1 cellular context compared by ENCODE assay signal in genomic region chr17:42387221-42387657, GRCh38.
TF ChIP-seq lines count a peak whose summit lies in the region.

No MANE protein-coding gene starts in this region.

TF ChIP-seq in HepG2, 621 proteins besides CTCF, POLR2A, EP300 and RAD21 (continued from another document and continues in another):
- TF ChIP-seq, protein P1, sequence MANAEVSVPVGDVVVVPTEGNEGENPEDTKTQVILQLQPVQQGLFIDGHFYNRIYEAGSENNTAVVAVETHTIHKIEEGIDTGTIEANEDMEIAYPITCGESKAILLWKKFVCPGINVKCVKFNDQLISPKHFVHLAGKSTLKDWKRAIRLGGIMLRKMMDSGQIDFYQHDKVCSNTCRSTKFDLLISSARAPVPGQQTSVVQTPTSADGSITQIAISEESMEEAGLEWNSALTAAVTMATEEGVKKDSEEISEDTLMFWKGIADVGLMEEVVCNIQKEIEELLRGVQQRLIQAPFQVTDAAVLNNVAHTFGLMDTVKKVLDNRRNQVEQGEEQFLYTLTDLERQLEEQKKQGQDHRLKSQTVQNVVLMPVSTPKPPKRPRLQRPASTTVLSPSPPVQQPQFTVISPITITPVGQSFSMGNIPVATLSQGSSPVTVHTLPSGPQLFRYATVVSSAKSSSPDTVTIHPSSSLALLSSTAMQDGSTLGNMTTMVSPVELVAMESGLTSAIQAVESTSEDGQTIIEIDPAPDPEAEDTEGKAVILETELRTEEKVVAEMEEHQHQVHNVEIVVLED (CRISPR knock-in tag; IDR thresholded peaks at IDR 0.05; ENCODE audit: borderline replicate concordance) = no peak
- TF ChIP-seq, protein P2, sequence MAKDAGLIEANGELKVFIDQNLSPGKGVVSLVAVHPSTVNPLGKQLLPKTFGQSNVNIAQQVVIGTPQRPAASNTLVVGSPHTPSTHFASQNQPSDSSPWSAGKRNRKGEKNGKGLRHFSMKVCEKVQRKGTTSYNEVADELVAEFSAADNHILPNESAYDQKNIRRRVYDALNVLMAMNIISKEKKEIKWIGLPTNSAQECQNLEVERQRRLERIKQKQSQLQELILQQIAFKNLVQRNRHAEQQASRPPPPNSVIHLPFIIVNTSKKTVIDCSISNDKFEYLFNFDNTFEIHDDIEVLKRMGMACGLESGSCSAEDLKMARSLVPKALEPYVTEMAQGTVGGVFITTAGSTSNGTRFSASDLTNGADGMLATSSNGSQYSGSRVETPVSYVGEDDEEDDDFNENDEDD (CRISPR knock-in tag; IDR thresholded peaks at IDR 0.05; ENCODE audit: borderline replicate concordance) = peak; percentile 19; the same call in 1 of the 2 replicates
- TF ChIP-seq ZBED4 (CRISPR knock-in tag; IDR thresholded peaks at IDR 0.05; ENCODE audit: borderline replicate concordance) (no peak; the same call in 1 of the 2 replicates), PHF5A (CRISPR knock-in tag; IDR thresholded peaks at IDR 0.05; ENCODE audit: low read depth, unreplicated experiment) (peak; percentile 13), NKX3-1 (CRISPR knock-in tag; IDR thresholded peaks at IDR 0.05) (0 out of 2 replicates have a peak, but pooled peaks have one; percentile 32), ZSCAN9 (CRISPR knock-in tag; IDR thresholded peaks at IDR 0.05; ENCODE audit: borderline replicate concordance) (peak; percentile 83; the same call in 1 of the 2 replicates), ZNF34 (CRISPR knock-in tag; IDR thresholded peaks at IDR 0.05; ENCODE audit: borderline replicate concordance) (no peak), HNRNPL (IDR thresholded peaks at IDR 0.05; ENCODE audit: low read depth, low read length) (no peak), ATAD3A (CRISPR knock-in tag; IDR thresholded peaks at IDR 0.05) (no peak), IRF1 (CRISPR knock-in tag; IDR thresholded peaks at IDR 0.05; ENCODE audit: low read depth) (no peak), TEAD2 (CRISPR knock-in tag; IDR thresholded peaks at IDR 0.05) (no peak), NFE2 (CRISPR knock-in tag; IDR thresholded peaks at IDR 0.05) (no peak), ZNF746 (CRISPR knock-in tag; IDR thresholded peaks at IDR 0.05) (no peak), ZNF264 (CRISPR knock-in tag; IDR thresholded peaks at IDR 0.05) (peak; percentile 39; the same call in 1 of the 2 replicates), ARNT (IDR thresholded peaks at IDR 0.05) (no peak), ZNF570 (CRISPR knock-in tag; IDR thresholded peaks at IDR 0.05; ENCODE audit: borderline replicate concordance) (no peak), NCOA2 (CRISPR knock-in tag; IDR thresholded peaks at IDR 0.05) (peak; percentile 32), PRPF4 (IDR thresholded peaks at IDR 0.05; ENCODE audit: low read depth, low read length, poor library complexity, severe bottlenecking) (no peak), ZNF260 (CRISPR knock-in tag; IDR thresholded peaks at IDR 0.05; ENCODE audit: borderline replicate concordance, low read depth) (no peak), TBL1XR1 (IDR thresholded peaks at IDR 0.05; ENCODE audit: borderline replicate concordance, low read length, partially characterized antibody) (no peak), ZNF253 (CRISPR knock-in tag; IDR thresholded peaks at IDR 0.05; ENCODE audit: borderline replicate concordance) (no peak), CEBPB (IDR thresholded peaks at IDR 0.05; ENCODE audit: borderline replicate concordance, low read depth, low read length) (peak; percentile 82), PAWR (CRISPR knock-in tag; IDR thresholded peaks at IDR 0.05; ENCODE audit: borderline replicate concordance) (no peak), SOX13 (IDR thresholded peaks at IDR 0.05) (peak; percentile 47; the same call in 1 of the 2 replicates), SOX13 (CRISPR knock-in tag; conservative IDR thresholded peaks at IDR 0.05 in 1 of 2, IDR thresholded peaks at IDR 0.05 in 1 of 2) (peak in 1 of 2 experiments; percentile 88; a peak in 2 of 4 replicates), HES4 (CRISPR knock-in tag; IDR thresholded peaks at IDR 0.05; ENCODE audit: borderline replicate concordance) (no peak), NR2C2 (CRISPR knock-in tag; IDR thresholded peaks at IDR 0.05; ENCODE audit: borderline replicate concordance) (no peak), THAP9 (CRISPR knock-in tag; IDR thresholded peaks at IDR 0.05; ENCODE audit: borderline replicate concordance) (no peak), CEBPG (CRISPR knock-in tag; IDR thresholded peaks at IDR 0.05) (peak; percentile 90), ZNF605 (CRISPR knock-in tag; IDR thresholded peaks at IDR 0.05) (no peak), ZNF776 (CRISPR knock-in tag; IDR thresholded peaks at IDR 0.05) (no peak), SNAPC2 (CRISPR knock-in tag; IDR thresholded peaks at IDR 0.05) (no peak), RXRB (CRISPR knock-in tag; IDR thresholded peaks at IDR 0.05; ENCODE audit: borderline replicate concordance) (peak; percentile 30; the same call in 1 of the 2 replicates), TGIF2 (CRISPR knock-in tag; IDR thresholded peaks at IDR 0.05) (peak; percentile 52; the same call in 1 of the 2 replicates), MTERF4 (CRISPR knock-in tag; IDR thresholded peaks at IDR 0.05) (no peak), NFATC3 (CRISPR knock-in tag; IDR thresholded peaks at IDR 0.05) (no peak), POGK (CRISPR knock-in tag; conservative IDR thresholded peaks at IDR 0.05) (no peak), ZNF350 (CRISPR knock-in tag; IDR thresholded peaks at IDR 0.05; ENCODE audit: borderline replicate concordance, low read depth) (no peak), MAX (IDR thresholded peaks at IDR 0.05) (peak; percentile 60), FOSL2 (CRISPR knock-in tag; IDR thresholded peaks at IDR 0.05) (0 out of 2 replicates have a peak, but pooled peaks have one; percentile 22)
- TF ChIP-seq, protein P3, sequence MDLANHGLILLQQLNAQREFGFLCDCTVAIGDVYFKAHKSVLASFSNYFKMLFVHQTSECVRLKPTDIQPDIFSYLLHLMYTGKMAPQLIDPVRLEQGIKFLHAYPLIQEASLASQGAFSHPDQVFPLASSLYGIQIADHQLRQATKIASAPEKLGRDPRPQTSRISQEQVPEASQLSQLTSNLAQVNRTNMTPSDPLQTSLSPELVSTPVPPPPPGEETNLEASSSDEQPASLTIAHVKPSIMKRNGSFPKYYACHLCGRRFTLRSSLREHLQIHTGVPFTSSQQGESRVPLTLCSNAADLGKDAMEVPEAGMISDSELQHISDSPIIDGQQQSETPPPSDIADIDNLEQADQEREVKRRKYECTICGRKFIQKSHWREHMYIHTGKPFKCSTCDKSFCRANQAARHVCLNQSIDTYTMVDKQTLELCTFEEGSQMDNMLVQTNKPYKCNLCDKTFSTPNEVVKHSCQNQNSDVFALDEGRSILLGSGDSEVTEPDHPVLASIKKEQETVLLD (CRISPR knock-in tag; IDR thresholded peaks at IDR 0.05; ENCODE audit: low read depth) = no peak
- TF ChIP-seq, protein P4, sequence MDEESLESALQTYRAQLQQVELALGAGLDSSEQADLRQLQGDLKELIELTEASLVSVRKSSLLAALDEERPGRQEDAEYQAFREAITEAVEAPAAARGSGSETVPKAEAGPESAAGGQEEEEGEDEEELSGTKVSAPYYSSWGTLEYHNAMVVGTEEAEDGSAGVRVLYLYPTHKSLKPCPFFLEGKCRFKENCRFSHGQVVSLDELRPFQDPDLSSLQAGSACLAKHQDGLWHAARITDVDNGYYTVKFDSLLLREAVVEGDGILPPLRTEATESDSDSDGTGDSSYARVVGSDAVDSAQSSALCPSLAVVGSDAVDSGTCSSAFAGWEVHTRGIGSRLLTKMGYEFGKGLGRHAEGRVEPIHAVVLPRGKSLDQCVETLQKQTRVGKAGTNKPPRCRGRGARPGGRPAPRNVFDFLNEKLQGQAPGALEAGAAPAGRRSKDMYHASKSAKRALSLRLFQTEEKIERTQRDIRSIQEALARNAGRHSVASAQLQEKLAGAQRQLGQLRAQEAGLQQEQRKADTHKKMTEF (CRISPR knock-in tag; IDR thresholded peaks at IDR 0.05) = peak; percentile 44; the same call in 1 of the 2 replicates
- TF ChIP-seq, protein P5, sequence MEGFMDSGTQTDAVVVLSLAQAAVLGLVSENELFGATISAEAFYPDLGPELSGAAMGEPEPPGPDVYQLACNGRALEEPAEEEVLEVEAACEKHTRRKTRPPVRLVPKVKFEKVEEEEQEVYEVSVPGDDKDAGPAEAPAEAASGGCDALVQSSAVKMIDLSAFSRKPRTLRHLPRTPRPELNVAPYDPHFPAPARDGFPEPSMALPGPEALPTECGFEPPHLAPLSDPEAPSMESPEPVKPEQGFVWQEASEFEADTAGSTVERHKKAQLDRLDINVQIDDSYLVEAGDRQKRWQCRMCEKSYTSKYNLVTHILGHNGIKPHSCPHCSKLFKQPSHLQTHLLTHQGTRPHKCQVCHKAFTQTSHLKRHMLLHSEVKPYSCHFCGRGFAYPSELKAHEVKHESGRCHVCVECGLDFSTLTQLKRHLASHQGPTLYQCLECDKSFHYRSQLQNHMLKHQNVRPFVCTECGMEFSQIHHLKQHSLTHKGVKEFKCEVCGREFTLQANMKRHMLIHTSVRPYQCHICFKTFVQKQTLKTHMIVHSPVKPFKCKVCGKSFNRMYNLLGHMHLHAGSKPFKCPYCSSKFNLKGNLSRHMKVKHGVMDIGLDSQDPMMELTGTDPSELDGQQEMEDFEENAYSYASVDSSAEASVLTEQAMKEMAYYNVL (CRISPR knock-in tag; IDR thresholded peaks at IDR 0.05; ENCODE audit: borderline replicate concordance) = peak; percentile 92; the same call in 1 of the 2 replicates
